Comparison of ENCODE assay signal across 10 cellular contexts in genomic region chr18:31499157-31499524, GRCh38. TPM values are rescaled to one million over a fixed set of nuclear protein-coding genes. Genes with fewer than 3 reads are reported as not detected.
DNase-seq lines count a peak whose midpoint lies in the region; ATAC-seq and TF ChIP-seq lines count a peak whose summit lies in the region.
"Had no signal": no experiment of that assay in that cellular context is flagged by ENCODE, and none has a peak within 500 bp of the region (broad histone marks: within the 10 kb centered on the region; RNA-seq: fewer than 3 reads in every experiment).

No MANE protein-coding gene starts in this region.

- H3K27me3 ChIP-seq in WERI-Rb-1 (ENCODE audit: insufficient read depth, low read depth, severe bottlenecking), result no peaks in the 10 kb centered on the region
- peaks cover 3% of the 10 kb centered on the region for H3K27me3 ChIP-seq in iPS-15b (ENCODE audit: control insufficient read depth, insufficient read depth, low read length)

- H3K4me3 ChIP-seq in WERI-Rb-1 (ENCODE audit: low read depth, low read length), result peak overlapping the region; percentile 97
- H3K4me3 ChIP-seq in iPS-15b (ENCODE audit: low read depth, low read length), result peak overlapping the region; percentile 79
- H3K4me3 ChIP-seq in skeletal muscle cell (ENCODE audit: low read depth, low read length), result peak overlapping the region; percentile 75

- no peak for DNase-seq in activated CD4-positive, alpha-beta T cell treated with anti-CD3 and anti-CD28 coated beads, Interleukin-2, amount 10 ng/mL, durations not matched to agents 24 days and 14 days
- DNase-seq in activated CD4-positive, alpha-beta T cell treated with anti-CD3 and anti-CD28 coated beads for 1 hour, result no peak
- DNase-seq in WERI-Rb-1 (no peak), skeletal muscle cell (ENCODE audit: low read depth) (no peak), NCI-H2029 treated with DMSO at 0.1 percent for 48 hours (lab: John Stamatoyannopoulos, UW) (no peak), occipital lobe (lab: John Stamatoyannopoulos, UW) (no peak)
- DNase-seq: stimulated activated naive CD4-positive, alpha-beta T cell treated with Interleukin-2 at 50 U/mL for 16 hours had no signal

- H3K4me1 Mint-ChIP-seq in activated CD4-positive, alpha-beta T cell treated with anti-CD3 and anti-CD28 coated beads, Interleukin-2, amount 10 ng/mL, durations not matched to agents 24 days and 14 days, result peaks cover 2% of the 10 kb centered on the region

- peaks cover 14% of the 10 kb centered on the region for H3K4me1 ChIP-seq in iPS-15b (ENCODE audit: control insufficient read depth, insufficient read depth, low read length)

- no peak overlapping the region for H3K27ac ChIP-seq in WERI-Rb-1

- no peaks in the 10 kb centered on the region for H3K36me3 Mint-ChIP-seq in activated CD4-positive, alpha-beta T cell treated with anti-CD3 and anti-CD28 coated beads, Interleukin-2, amount 10 ng/mL, durations not matched to agents 24 days and 14 days (ENCODE audit: low read depth)

- intact Hi-C loops in activated CD4-positive, alpha-beta T cell treated with anti-CD3 and anti-CD28 coated beads, Interleukin-2, amount 10 ng/mL, durations not matched to agents 24 days and 14 days (cut with micrococcal nuclease), result no loop called here

- H3K9me3 ChIP-seq in WERI-Rb-1 (ENCODE audit: severe bottlenecking), result no peaks in the 10 kb centered on the region
- no peaks in the 10 kb centered on the region for H3K9me3 ChIP-seq in iPS-15b (ENCODE audit: control insufficient read depth, insufficient read depth, low read length)

- H3K9me3 Mint-ChIP-seq in activated CD4-positive, alpha-beta T cell treated with anti-CD3 and anti-CD28 coated beads, Interleukin-2, amount 10 ng/mL, durations not matched to agents 24 days and 14 days, result no peaks in the 10 kb centered on the region
- H3K9me3 Mint-ChIP-seq: dendritic cell treated with granulocyte-macrophage colony-stimulating factor and Interleukin-4, amounts not matched to agents 40 ng/mL and 50 ng/mL, for 4 days had no signal

- no peak for TF ChIP-seq CTCF in WERI-Rb-1 (IDR thresholded peaks at IDR 0.05; ENCODE audit: low read depth, low read length)

- H3K36me3 ChIP-seq in WERI-Rb-1 (no peaks in the 10 kb centered on the region), iPS-15b (ENCODE audit: control insufficient read depth, insufficient read depth, low read length) (no peaks in the 10 kb centered on the region)

- peaks cover 37% of the 10 kb centered on the region for H3K27me3 Mint-ChIP-seq in activated CD4-positive, alpha-beta T cell treated with anti-CD3 and anti-CD28 coated beads, Interleukin-2, amount 10 ng/mL, durations not matched to agents 24 days and 14 days

- no peak overlapping the region for H3K27ac Mint-ChIP-seq in activated CD4-positive, alpha-beta T cell treated with anti-CD3 and anti-CD28 coated beads, Interleukin-2, amount 10 ng/mL, durations not matched to agents 24 days and 14 days
- H3K27ac Mint-ChIP-seq: dendritic cell treated with granulocyte-macrophage colony-stimulating factor and Interleukin-4, amounts not matched to agents 40 ng/mL and 50 ng/mL, for 4 days had no signal

- H3K4me3 Mint-ChIP-seq in activated CD4-positive, alpha-beta T cell treated with anti-CD3 and anti-CD28 coated beads, Interleukin-2, amount 10 ng/mL, durations not matched to agents 24 days and 14 days, result peak overlapping the region; percentile 44

- ATAC-seq in HG02981 (IDR thresholded peaks at IDR 0.05; ENCODE audit: unreplicated experiment), result no peak

- peak overlapping the region; percentile 16 for H3K9ac ChIP-seq in iPS-15b (ENCODE audit: low read depth, low read length)

RNA-seq across cellular contexts. Expression of gene DSG2, which starts 1.2 kb away (rescaled TPM):
- total RNA-seq in activated CD4-positive, alpha-beta T cell treated with anti-CD3 and anti-CD28 coated beads, Interleukin-2, amount 10 ng/mL, durations not matched to agents 24 days and 14 days, result 0.33 and 0.47 TPM in 2 replicates
- total RNA-seq in occipital lobe, result 3.3 TPM

RNA-seq across cellular contexts. Expression of gene DSG3, which starts 51.6 kb away (rescaled TPM):
- total RNA-seq in activated CD4-positive, alpha-beta T cell treated with anti-CD3 and anti-CD28 coated beads, Interleukin-2, amount 10 ng/mL, durations not matched to agents 24 days and 14 days, result not detected in 2 replicates
- 0.16 TPM for total RNA-seq in occipital lobe
